In genomic region chr1:10322821-10323220, GRCh38 we compare ENCODE assay signal across 22 cellular contexts.
DNase-seq lines count a peak whose midpoint lies in the region; ATAC-seq, FAIRE-seq and TF ChIP-seq lines count a peak whose summit lies in the region.
"Had no signal": no experiment of that assay in that cellular context is flagged by ENCODE, and none has a peak within 500 bp of the region (broad histone marks: within the 10 kb centered on the region; RNA-seq: fewer than 3 reads in every experiment).

No MANE protein-coding gene starts in this region.

- H3K27me3 ChIP-seq in HCT116 (ENCODE audit: insufficient read depth, low read length) (no peaks in the 10 kb centered on the region), Loucy (ENCODE audit: insufficient read depth, low read length, poor library complexity, severe bottlenecking) (no peaks in the 10 kb centered on the region), K562 (ENCODE audit: control insufficient read depth in 2 of 2, insufficient read depth in 2 of 2, low read length in 2 of 2) (no peaks in the 10 kb centered on the region)
- H3K27me3 ChIP-seq: BLaER1 treated with 17β-estradiol and CSF1 and Interleukin-3, amounts not matched to agents 10 nM and 100 nM had no signal

- no peak for FAIRE-seq in K562 (lab: Jason Lieb, UNC)
- FAIRE-seq: A549, D721Med, G401.6, GM12891, GM19239 had no signal

- H3K36me3 ChIP-seq in HCT116 (ENCODE audit: control insufficient read depth in 1 of 2, insufficient read depth in 2 of 2, low read length in 2 of 2) = peaks cover 0 to 7% of the 10 kb centered on the region in 2 experiments; a peak in 2 of 4 replicates
- peaks cover 34% of the 10 kb centered on the region; the same call in 1 of the 2 replicates for H3K36me3 ChIP-seq in Loucy (ENCODE audit: insufficient read depth, low read length)
- H3K36me3 ChIP-seq in K562 (ENCODE audit: control insufficient read depth, insufficient read depth, low read length) = peaks cover 12% of the 10 kb centered on the region; the same call in 1 of the 3 replicates

- intact Hi-C loops in HCT116 (cut with micrococcal nuclease) = no loop called here
- intact Hi-C loops in K562 (cut with micrococcal nuclease) = loop anchor here (5.0 kb wide), 1 partner anchor 111 kb away; the partner anchor contains the start of gene KIF1B

- H3K9ac ChIP-seq in HCT116 (ENCODE audit: low read length) (no peak overlapping the region), Loucy (ENCODE audit: low read depth, low read length, poor library complexity, severe bottlenecking) (no peak overlapping the region), K562 (ENCODE audit: insufficient read depth in 1 of 2, low read depth in 2 of 2, low read length in 2 of 2) (no peak overlapping the region)
- H3K9ac ChIP-seq: BLaER1 treated with 17β-estradiol and CSF1 and Interleukin-3, amounts not matched to agents 10 nM and 100 nM had no signal

- 63% methylated on average over 7 of the region's 7 CpGs for WGBS in K562 (ENCODE audit: insufficient coverage, low coverage, missing lambda C conversion rate)

- H3K4me1 ChIP-seq in HCT116 (ENCODE audit: control insufficient read depth in 1 of 2, insufficient read depth in 2 of 2, low read length in 2 of 2) = no peaks in the 10 kb centered on the region
- H3K4me1 ChIP-seq in Loucy (ENCODE audit: insufficient read depth, low read length, poor library complexity, severe bottlenecking) = peaks cover 32% of the 10 kb centered on the region
- peaks cover 0 to 9% of the 10 kb centered on the region in 2 experiments; a peak in 2 of 5 replicates for H3K4me1 ChIP-seq in K562 (replicated peaks in 1 of 2; ENCODE audit: control insufficient read depth in 2 of 2, insufficient read depth in 2 of 2, low read length in 2 of 2)
- H3K4me1 ChIP-seq: BLaER1 treated with 17β-estradiol and CSF1 and Interleukin-3, amounts not matched to agents 10 nM and 100 nM; Caco-2 had no signal

- H3K79me2 ChIP-seq in HCT116 (ENCODE audit: insufficient read depth, low read length) (no peaks in the 10 kb centered on the region), Loucy (ENCODE audit: insufficient read depth, low read length) (no peaks in the 10 kb centered on the region), K562 (ENCODE audit: control insufficient read depth, insufficient read depth, low read length) (no peaks in the 10 kb centered on the region)

- in situ Hi-C loops in K562 (cut with MboI) = no loop called here

- no peak overlapping the region for H3K4me2 ChIP-seq in HCT116 (ENCODE audit: low read length)
- H3K4me2 ChIP-seq in Loucy (ENCODE audit: low read depth, low read length, poor library complexity, severe bottlenecking) = no peak overlapping the region
- no peak overlapping the region for H3K4me2 ChIP-seq in K562 (ENCODE audit: insufficient read depth, low read length)
- H3K4me2 ChIP-seq: A549; BLaER1 treated with 17β-estradiol and CSF1 and Interleukin-3, amounts not matched to agents 10 nM and 100 nM had no signal

- ATAC-seq in HCT116 = no peak; the same call in 1 of the 2 replicates
- ATAC-seq in K562 = peak; percentile 59; the same call in 2 of the 3 replicates
- ATAC-seq: A549; CD8-positive, alpha-beta T cell had no signal

- no peak overlapping the region for H2AFZ ChIP-seq in HCT116 (ENCODE audit: low read depth, low read length, poor library complexity, severe bottlenecking)
- H2AFZ ChIP-seq in Loucy (ENCODE audit: low read length) = no peak overlapping the region
- no peak overlapping the region for H2AFZ ChIP-seq in K562 (ENCODE audit: low read depth, low read length)

- H3K9me2 ChIP-seq in HCT116 (ENCODE audit: insufficient read depth) (no peaks in the 10 kb centered on the region), Loucy (replicated peaks; ENCODE audit: low read depth, low read length) (no peaks in the 10 kb centered on the region)

- no peak for TF ChIP-seq EP300 in K562 (IDR thresholded peaks at IDR 0.05; ENCODE audit: low read length)

- BruUV-seq in HCT116 (replicated peaks; lab: Mats Ljungman, UMichigan) = no TSS peak
- no TSS peak for BruUV-seq in K562 (replicated peaks; lab: Mats Ljungman, UMichigan)

- peak; percentile 14; the same call in 1 of the 2 replicates for TF ChIP-seq RAD21 in HCT116 (IDR thresholded peaks at IDR 0.05; ENCODE audit: low read depth)
- no peak for TF ChIP-seq RAD21 in K562 (CRISPR knock-in tag; conservative IDR thresholded peaks at IDR 0.05 in 1 of 2, IDR thresholded peaks at IDR 0.05 in 1 of 2)

- no peak overlapping the region for H3K4me3 ChIP-seq in HCT116 (replicated peaks in 1 of 2; ENCODE audit: low read depth in 1 of 2, low read length in 2 of 2)
- H3K4me3 ChIP-seq in Loucy (ENCODE audit: low read length, poor library complexity, severe bottlenecking) = no peak overlapping the region
- H3K4me3 ChIP-seq in K562 = no peak overlapping the region
- H3K4me3 ChIP-seq: A549; BLaER1 treated with 17β-estradiol and CSF1 and Interleukin-3, amounts not matched to agents 10 nM and 100 nM had no signal

- H3F3A ChIP-seq in Loucy (ENCODE audit: low read depth) = no peaks in the 10 kb centered on the region

- CTCF ChIA-PET in HCT116 (lab: Charles Lee) (no interaction called here), K562 (lab: Yijun Ruan, JAX; ENCODE audit: low intra/inter-chr PET ratio) (no interaction called here)

- DNase-seq in NCI-H82 (lab: John Stamatoyannopoulos, UW) (peak; percentile 7), NCI-H82 treated with DMSO at 0.1 percent for 48 hours (lab: John Stamatoyannopoulos, UW; ENCODE audit: unreplicated experiment) (no peak), HCT116 (ENCODE audit: low read depth, low spot score) (no peak), K562 (ENCODE audit: extremely low read depth in 1 of 4, low spot score in 3 of 4) (no peak), NCI-H345 treated with DMSO at 0.1 percent for 48 hours (lab: John Stamatoyannopoulos, UW; ENCODE audit: unreplicated experiment) (no peak), NCI-H2029 (lab: John Stamatoyannopoulos, UW) (no peak)
- DNase-seq: AML-193; Caco-2; Calu3; CD4-positive, alpha-beta T cell; CD8-positive, alpha-beta T cell; DMS79 treated with DMSO at 0.1 percent for 48 hours; GF-D8 had no signal

- TF ChIP-seq CTCF in HCT116 (IDR thresholded peaks at IDR 0.05 in 2 of 3, conservative IDR thresholded peaks at IDR 0.05 in 1 of 3; ENCODE audit: borderline replicate concordance in 1 of 3, insufficient read depth in 1 of 3, low read depth in 2 of 3, low read length in 2 of 3) (no peak), Loucy (conservative IDR thresholded peaks at IDR 0.05; ENCODE audit: low read length) (0 out of 2 replicates have a peak, but pooled peaks have one; percentile 9), K562 (IDR thresholded peaks at IDR 0.05 in 2 of 3, conservative IDR thresholded peaks at IDR 0.05 in 1 of 3; ENCODE audit: insufficient read depth in 2 of 3, low read depth in 1 of 3, low read length in 3 of 3) (0 out of 6 replicates have a peak, but pooled peaks of 1 of the 3 experiments have one; percentile 21)

- TF ChIP-seq POLR2A in HCT116 (IDR thresholded peaks at IDR 0.05; ENCODE audit: borderline replicate concordance, extremely low read depth, insufficient read depth, insufficient read length) = no peak
- TF ChIP-seq POLR2A in K562 (conservative IDR thresholded peaks at IDR 0.05) = no peak

- no peaks in the 10 kb centered on the region for H4K20me1 ChIP-seq in HCT116 (ENCODE audit: insufficient read depth)
- H4K20me1 ChIP-seq in Loucy (ENCODE audit: insufficient read depth, low read length, poor library complexity, severe bottlenecking) = no peaks in the 10 kb centered on the region
- no peaks in the 10 kb centered on the region for H4K20me1 ChIP-seq in K562 (replicated peaks; ENCODE audit: control insufficient read depth, insufficient read depth, low read length)
- H4K20me1 ChIP-seq: BLaER1 treated with 17β-estradiol and CSF1 and Interleukin-3, amounts not matched to agents 10 nM and 100 nM had no signal

- H3K27ac ChIP-seq in HCT116 (ENCODE audit: low read depth, low read length) (no peak overlapping the region), K562 (ENCODE audit: extremely low read depth, low read depth, low read length) (no peak overlapping the region)
- H3K27ac ChIP-seq: 22Rv1; A549; BLaER1 treated with 17β-estradiol and CSF1 and Interleukin-3, amounts not matched to agents 10 nM and 100 nM; C4-2B had no signal

- no peaks in the 10 kb centered on the region for H3K9me1 ChIP-seq in K562 (ENCODE audit: control insufficient read depth, insufficient read depth, low read length)

- POLR2A ChIA-PET in HCT116 (lab: Charles Lee) (no interaction called here), K562 (lab: Yijun Ruan, JAX) (interaction anchor here (1.1 kb wide), 1 partner anchor 105 kb away, joined by 4 read pairs; no protein-coding TSS in a partner anchor)

- RAD21 ChIA-PET in HCT116 (lab: Charles Lee; ENCODE audit: low non-redundant PET in 1 of 2, low total read pairs in 2 of 2, uncharacterized antibody in 2 of 2, unreplicated experiment in 2 of 2) = no interaction called here

- H3K9me3 ChIP-seq in HCT116 (ENCODE audit: control insufficient read depth in 1 of 2, insufficient read depth in 1 of 2, low read depth in 1 of 2, low read length in 2 of 2) (no peaks in the 10 kb centered on the region), Loucy (ENCODE audit: insufficient read depth, low read depth, low read length) (no peaks in the 10 kb centered on the region), K562 (replicated peaks; ENCODE audit: control insufficient read depth, insufficient read depth, low read depth, low read length) (no peaks in the 10 kb centered on the region)
- H3K9me3 ChIP-seq: A549; BLaER1 treated with 17β-estradiol and CSF1 and Interleukin-3, amounts not matched to agents 10 nM and 100 nM; Caco-2 had no signal

TF ChIP-seq in HCT116, 20 proteins besides CTCF, POLR2A, EP300 and RAD21 (continues in another document):
- no peak for TF ChIP-seq ATF3 (IDR thresholded peaks at IDR 0.05)
- TF ChIP-seq FOSL1 (IDR thresholded peaks at IDR 0.05; ENCODE audit: low read depth) = no peak
- TF ChIP-seq SP1 (IDR thresholded peaks at IDR 0.05; ENCODE audit: low read depth) = no peak
- TF ChIP-seq ZFX (IDR thresholded peaks at IDR 0.05) = no peak
- no peak for TF ChIP-seq SRF (IDR thresholded peaks at IDR 0.05; ENCODE audit: low read depth)
- TF ChIP-seq EGR1 (IDR thresholded peaks at IDR 0.05; ENCODE audit: low read depth) = no peak

TF ChIP-seq in K562, 482 proteins besides CTCF, POLR2A, EP300 and RAD21 (continues in another document):
- no peak for TF ChIP-seq CEBPG (CRISPR knock-in tag; IDR thresholded peaks at IDR 0.05)
- TF ChIP-seq CEBPG (tag; conservative IDR thresholded peaks at IDR 0.05 in 1 of 2, IDR thresholded peaks at IDR 0.05 in 1 of 2) = peak; percentile 45 to 47; a peak in 2 of 4 replicates
- TF ChIP-seq HIVEP1 (CRISPR knock-in tag; IDR thresholded peaks at IDR 0.05) = no peak
- TF ChIP-seq U2AF2 (optimal IDR thresholded peaks at IDR 0.05; ENCODE audit: low read depth, low read length) = no peak
- TF ChIP-seq FOXK1 (CRISPR knock-in tag; IDR thresholded peaks at IDR 0.05; ENCODE audit: borderline replicate concordance) = no peak
